11 cellular contexts compared by ENCODE assay signal in the genomic region with DNA sequence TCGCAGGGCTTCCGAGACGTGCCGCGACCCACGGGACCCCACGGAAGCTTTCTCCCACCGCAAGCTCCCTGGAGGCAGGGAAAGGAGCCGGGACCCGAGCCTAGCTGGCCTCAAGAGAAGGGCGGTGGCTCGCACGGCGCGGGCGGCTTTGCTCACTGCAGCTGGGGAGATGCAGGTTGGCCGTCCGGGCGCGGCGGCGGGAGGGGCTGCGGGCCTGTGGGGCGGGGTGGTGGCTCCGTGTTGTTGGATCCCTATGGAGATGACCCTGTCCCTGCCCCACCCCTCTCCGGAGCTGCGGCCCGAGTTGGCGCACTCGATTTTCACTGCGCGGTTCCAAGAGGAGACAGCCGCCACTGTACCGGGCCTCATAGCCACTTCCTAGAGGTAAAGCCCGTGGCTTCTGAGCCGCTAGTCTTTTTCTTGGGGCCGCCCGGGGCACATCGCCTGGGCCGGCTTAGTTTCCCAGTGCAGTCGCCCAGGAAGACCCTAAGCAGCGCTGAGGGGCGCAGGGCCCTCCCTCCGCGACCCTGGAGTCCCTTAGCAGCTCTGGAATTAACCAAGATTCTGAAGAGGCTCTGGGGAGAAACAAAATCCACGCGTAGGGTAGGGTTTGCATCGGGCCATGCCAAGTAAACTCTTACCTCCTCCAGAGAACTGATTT. TPM values are rescaled to one million over a fixed set of nuclear protein-coding genes. Genes with fewer than 3 reads are reported as not detected.
DNase-seq lines count a peak whose midpoint lies in the region; ATAC-seq, FAIRE-seq and TF ChIP-seq lines count a peak whose summit lies in the region.
"Had no signal": no experiment of that assay in that cellular context is flagged by ENCODE, and none has a peak within 500 bp of the region (broad histone marks: within the 10 kb centered on the region; RNA-seq: fewer than 3 reads in every experiment).

Gene ECT2L, plus strand, starts transcription at position 279 of the 661 bp plus-strand sequence. CDS start 17,188 bp downstream, outside the sequence.

- no peaks in the 10 kb centered on the region for H3K36me3 Mint-ChIP-seq in Calu3 (ENCODE audit: insufficient read depth, unreplicated experiment)

- peak within 1 kb of the TSS; percentile 56 for H3K4me3 Mint-ChIP-seq in Calu3 (ENCODE audit: low read depth, unreplicated experiment)
- H3K4me3 Mint-ChIP-seq: activated T-cell treated with anti-CD3 and anti-CD28 coated beads, Interleukin-2, amount 50 U/mL, for 4 hours had no signal

- CTCF ChIA-PET in Calu3 (lab: Charles Lee), result interaction anchor here (0.6 to 0.7 kb wide), 2 partner anchors 310 to 442 kb away, joined by 3 to 6 read pairs; no protein-coding TSS in a partner anchor

- DNase-seq in Calu3 (peak; percentile 76), RWPE2 (ENCODE audit: low spot score) (peak; percentile 46), cardiac septum (ENCODE audit: low spot score) (peak; percentile 84), pancreas (peak in 5 of 6 donors; percentile 29 to 74 (median 42)), Ammon's horn (ENCODE audit: low spot score) (no peak), GM10266 (ENCODE audit: extremely low spot score) (no peak)
- DNase-seq: activated T-cell treated with anti-CD3 and anti-CD28 coated beads, Interleukin-2, amount 50 U/mL, for 4 hours; Kasumi-1; stimulated activated CD4-positive, alpha-beta T cell treated with anti-CD3 and anti-CD28 coated beads, Interleukin-4, amount 100 ng/mL, for 1 hour had no signal

- H3K36me3 ChIP-seq in RWPE2 (ENCODE audit: low read depth) (0 out of 2 replicates have a peak, but pooled peaks cover 3% of the 10 kb centered on the region), pancreas (no peaks in the 10 kb centered on the region)

- H3K9me3 Mint-ChIP-seq in Calu3 (ENCODE audit: low read depth, unreplicated experiment), result no peaks in the 10 kb centered on the region
- H3K9me3 Mint-ChIP-seq: activated T-cell treated with anti-CD3 and anti-CD28 coated beads, Interleukin-2, amount 50 U/mL, for 4 hours had no signal

- H3K4me1 ChIP-seq in RWPE2 (ENCODE audit: insufficient read depth, poor library complexity, severe bottlenecking) (no peaks in the 10 kb centered on the region), pancreas (no peaks in the 10 kb centered on the region)

- H3K27me3 ChIP-seq in RWPE2 (ENCODE audit: insufficient read depth, poor library complexity, severe bottlenecking) (no peaks in the 10 kb centered on the region), pancreas (no peaks in the 10 kb centered on the region)

- WGBS in pancreas, 2 donors, result 27% methylated on average over 43 to 48 of the region's 48 CpGs

- ATAC-seq in RWPE2 (ENCODE audit: low read depth), result peak; percentile 51; the same call in 2 of the 3 replicates
- ATAC-seq in pancreas, result peak; percentile 61 to 85 (median 82)
- no peak for ATAC-seq in HG03097 (IDR thresholded peaks at IDR 0.05; ENCODE audit: low FRiP score, unreplicated experiment)
- ATAC-seq in GM18907 (IDR thresholded peaks at IDR 0.05; ENCODE audit: unreplicated experiment), result no peak

- H3K27ac Mint-ChIP-seq in Calu3 (ENCODE audit: unreplicated experiment), result no peak within 1 kb of the TSS

- peaks cover 12% of the 10 kb centered on the region for H3K4me1 Mint-ChIP-seq in Calu3 (ENCODE audit: low read depth, unreplicated experiment)

- no peak for FAIRE-seq in pancreas (lab: Jason Lieb, UNC)

- H3K4me3 ChIP-seq in RWPE2 (ENCODE audit: severe bottlenecking), result no peak within 1 kb of the TSS
- peak within 1 kb of the TSS in 2 of 4 donors; percentile 2 to 29 for H3K4me3 ChIP-seq in pancreas

- H3K27ac ChIP-seq in RWPE2 (ENCODE audit: poor library complexity, severe bottlenecking) (no peak within 1 kb of the TSS), pancreas (no peak within 1 kb of the TSS)

- no peaks in the 10 kb centered on the region for H3K27me3 Mint-ChIP-seq in Calu3 (ENCODE audit: unreplicated experiment)

- no peak for TF ChIP-seq CTCF in Calu3 (IDR thresholded peaks at IDR 0.05; ENCODE audit: unreplicated experiment)
- TF ChIP-seq CTCF in RWPE2 (IDR thresholded peaks at IDR 0.05; ENCODE audit: poor library complexity, severe bottlenecking), result no peak
- no peak for TF ChIP-seq CTCF in pancreas (IDR thresholded peaks at IDR 0.05)
- TF ChIP-seq CTCF in GM10266 (IDR thresholded peaks at IDR 0.05; ENCODE audit: control insufficient read depth, insufficient read depth, low read depth, missing control alignments), result no peak

- no TSS peak for BruUV-seq in Calu3 (replicated peaks; lab: Mats Ljungman, UMichigan)

- H3K9me3 ChIP-seq in RWPE2 (ENCODE audit: severe bottlenecking) (no peaks in the 10 kb centered on the region), pancreas (no peaks in the 10 kb centered on the region)

- intact Hi-C loops in Calu3 (cut with micrococcal nuclease; ENCODE audit: unreplicated experiment), result no loop called here
- intact Hi-C loops in cardiac septum (cut with DNase I), result no loop called here
- intact Hi-C loops in pancreas (cut with DNase I), result no loop called here

RNA-seq across cellular contexts. Expression of gene ECT2L, which starts in this region (rescaled TPM):
- not detected in 2 replicates for total RNA-seq in Calu3 (2022)
- 10.5 TPM for total RNA-seq in cardiac septum
- total RNA-seq in pancreas, result under 1 TPM in 2 of 6 donors, not detected in 4; 0.03 TPM
- polyA plus RNA-seq in pancreas, result under 1 TPM in 1 of 2 donors, not detected in 1; 0.05 TPM
- total RNA-seq: activated T-cell treated with anti-CD3 and anti-CD28 coated beads, Interleukin-2, amount 50 U/mL, for 4 hours had no signal

Comparison
In these comparisons a context has a peak if more than half of its experiments do, and no peak if none do; other contexts are left out.
1. RNA of gene ECT2L (total RNA-seq): 10.5 TPM in cardiac septum (single experiment); 0.03 TPM in pancreas and not detected in Calu3; every median in the first group is over 10 times any median in the second.
2. Peak in DNase-seq in Calu3; RNA of the gene not detected or under 1 TPM.
3. Peak in DNase-seq and ATAC-seq in pancreas; RNA of the gene not detected or under 1 TPM.
4. DNase-seq: peak in RWPE2 (single experiment) and cardiac septum (single experiment); none in Ammon's horn (single experiment) and GM10266 (single experiment).